11 cellular contexts compared by ENCODE assay signal in the genomic region with DNA sequence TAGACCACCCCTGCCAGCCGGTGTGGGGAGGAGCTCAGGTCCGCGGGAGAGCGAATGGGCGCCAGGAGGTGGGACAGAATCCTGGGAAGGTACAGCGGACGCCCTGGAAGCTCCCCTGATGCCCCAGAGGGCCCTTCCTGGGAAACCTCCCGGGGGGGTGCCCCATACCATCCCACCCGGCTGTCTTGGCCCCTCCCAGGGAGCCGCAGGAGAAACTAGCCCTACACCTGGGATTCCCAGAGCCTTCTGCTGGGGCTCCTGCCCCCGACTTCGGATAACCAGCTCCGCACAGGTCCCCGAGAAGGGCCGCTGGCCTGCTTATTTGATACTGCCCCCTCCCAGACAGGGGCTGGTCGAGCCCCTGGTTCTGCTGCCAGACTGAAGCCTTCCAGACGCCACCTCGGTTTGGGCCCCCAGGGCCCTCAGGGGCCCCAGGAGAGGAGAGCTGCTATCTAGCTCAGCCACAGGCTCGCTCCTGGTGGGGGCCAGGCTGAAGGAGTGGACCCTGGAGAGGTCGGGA. TPM values are rescaled to one million over a fixed set of nuclear protein-coding genes. Genes with fewer than 3 reads are reported as not detected.
DNase-seq lines count a peak whose midpoint lies in the region; ATAC-seq, FAIRE-seq and TF ChIP-seq lines count a peak whose summit lies in the region.
"Had no signal": no experiment of that assay in that cellular context is flagged by ENCODE, and none has a peak within 500 bp of the region (broad histone marks: within the 10 kb centered on the region; RNA-seq: fewer than 3 reads in every experiment).

No MANE protein-coding gene starts in this region.

- TF ChIP-seq RAD21 in H1 (IDR thresholded peaks at IDR 0.05 in 1 of 2, conservative IDR thresholded peaks at IDR 0.05 in 1 of 2; ENCODE audit: low read depth in 2 of 2, low read length in 2 of 2): no peak

- no peak overlapping the region for H3K23ac ChIP-seq in H1 (ENCODE audit: insufficient read length)
- H3K23ac ChIP-seq in trophoblast cell (ENCODE audit: low read length): no peak overlapping the region

- no peak overlapping the region for H4K8ac ChIP-seq in H1 (ENCODE audit: extremely low read depth, insufficient read depth, low read length)
- H4K8ac ChIP-seq in trophoblast cell (ENCODE audit: low read depth, low read length): no peak overlapping the region

- H4K20me1 ChIP-seq in H1 (replicated peaks in 1 of 2; ENCODE audit: control insufficient read depth in 1 of 2, insufficient read depth in 2 of 2, low read length in 2 of 2): peaks cover 6 to 8% of the 10 kb centered on the region in 2 experiments

- H3K23me2 ChIP-seq in H1 (ENCODE audit: low read depth, low read length): peaks cover 10% of the 10 kb centered on the region; the same call in 1 of the 2 replicates

- no peak overlapping the region for H3K27ac ChIP-seq in H1 (ENCODE audit: low read depth, low read length)
- no peak overlapping the region for H3K27ac ChIP-seq in trophoblast cell (ENCODE audit: low read depth, low read length)

- no peak overlapping the region; the same call in 1 of the 2 replicates for H2BK15ac ChIP-seq in H1 (ENCODE audit: low read length)

- no peak for TF ChIP-seq EP300 in H1 (IDR thresholded peaks at IDR 0.05; ENCODE audit: borderline replicate concordance in 1 of 2, low read depth in 2 of 2, low read length in 2 of 2)

- no peak overlapping the region for H3K56ac ChIP-seq in H1 (replicated peaks; ENCODE audit: insufficient read length, low read depth, low read length)

- DNase-seq in DMS79 (lab: John Stamatoyannopoulos, UW): peak; percentile 36
- DNase-seq in NCI-H2171 treated with DMSO at 0.1 percent for 48 hours (lab: John Stamatoyannopoulos, UW): peak; percentile 40
- DNase-seq in H1 (ENCODE audit: low read depth in 1 of 2, low spot score in 2 of 2): peak in 1 of 2 experiments; percentile 71
- no peak for DNase-seq in trophoblast cell
- DNase-seq in stimulated activated CD4-positive, alpha-beta T cell treated with anti-CD3 and anti-CD28 coated beads, Interleukin-15, amount 100 ng/mL, for 24 hours: no peak
- DNase-seq in activated effector memory CD4-positive, alpha-beta T cell treated with Interleukin-2 at 50 U/mL for 16 hours: no peak
- DNase-seq: aorta, IMR-90, NCI-H2029 treated with DMSO at 0.1 percent for 48 hours, RPMI8226 had no signal

- H2BK120ac ChIP-seq in H1 (replicated peaks; ENCODE audit: low read depth, low read length) (no peak overlapping the region), trophoblast cell (ENCODE audit: insufficient read depth, low read length, poor library complexity) (no peak overlapping the region)

- no peak for ATAC-seq in HG02852 (IDR thresholded peaks at IDR 0.05; ENCODE audit: unreplicated experiment)

- CTCF ChIA-PET in H1 (lab: Charles Lee; ENCODE audit: partially characterized antibody): interaction anchor here (0.9 to 11.6 kb wide), 19 partner anchors 8 to 133 kb away, joined by 3 to 181 read pairs (median 8); no protein-coding TSS in a partner anchor

- no peak for FAIRE-seq in H1 (lab: Jason Lieb, UNC)

- H3K79me1 ChIP-seq in H1 (ENCODE audit: low read depth, low read length) (no peaks in the 10 kb centered on the region), trophoblast cell (ENCODE audit: low read length) (peaks cover 5% of the 10 kb centered on the region)

- H3K14ac ChIP-seq in H1 (ENCODE audit: insufficient read length): no peak overlapping the region
- H3K14ac ChIP-seq in trophoblast cell (ENCODE audit: low read length): no peak overlapping the region

- no peak overlapping the region for H3K9ac ChIP-seq in H1 (replicated peaks in 1 of 4; ENCODE audit: extremely low read depth in 1 of 4, low read depth in 3 of 4, low read length in 3 of 4)
- no peak overlapping the region for H3K9ac ChIP-seq in trophoblast cell (ENCODE audit: low read length)

- H3K9me3 ChIP-seq in H1 (ENCODE audit: insufficient read depth in 2 of 2, low read depth in 1 of 2, low read length in 1 of 2) (peaks cover 0 to 8% of the 10 kb centered on the region in 2 experiments; a peak in 2 of 4 replicates), trophoblast cell (ENCODE audit: insufficient read depth, low read depth, low read length) (peaks cover 11% of the 10 kb centered on the region)

- H3K4me1 ChIP-seq in H1 (replicated peaks in 1 of 4; ENCODE audit: control insufficient read depth in 3 of 4, insufficient read depth in 4 of 4, low read length in 3 of 4) (peaks cover 3 to 33% (median 20%) of the 10 kb centered on the region in 4 experiments; a peak in 6 of 7 replicates), trophoblast cell (ENCODE audit: control insufficient read depth in 1 of 2, insufficient read depth in 2 of 2, low read length in 2 of 2) (peaks cover 33 to 37% of the 10 kb centered on the region in 2 experiments)

- H2BK12ac ChIP-seq in H1 (ENCODE audit: low read depth, low read length) (peak overlapping the region; percentile 50; the same call in 1 of the 2 replicates), trophoblast cell (ENCODE audit: low read length) (no peak overlapping the region)

- H3K4ac ChIP-seq in H1 (replicated peaks; ENCODE audit: insufficient read length, low read depth, low read length) (no peak overlapping the region), trophoblast cell (ENCODE audit: low read depth, low read length) (no peak overlapping the region)

- H3K18ac ChIP-seq in H1 (ENCODE audit: extremely low read depth, low read length) (no peak overlapping the region), trophoblast cell (ENCODE audit: low read length) (no peak overlapping the region)

- TF ChIP-seq CTCF in H1 (IDR thresholded peaks at IDR 0.05; ENCODE audit: control extremely low read depth in 1 of 3, insufficient read depth in 1 of 3, low read depth in 1 of 3, low read length in 3 of 3): no peak

- TF ChIP-seq POLR2A in H1 (IDR thresholded peaks at IDR 0.05; ENCODE audit: control extremely low read depth in 1 of 2, low read depth in 2 of 2, low read length in 2 of 2): no peak

- H3K4me2 ChIP-seq in H1 (ENCODE audit: insufficient read depth in 1 of 2, low read depth in 2 of 2, low read length in 2 of 2): peak overlapping the region; percentile 55 to 77; a peak in 3 of 4 replicates
- H3K4me2 ChIP-seq in trophoblast cell (ENCODE audit: low read length): peak overlapping the region; percentile 15

- H4K5ac ChIP-seq in H1 (ENCODE audit: insufficient read length, low read depth, low read length): no peak overlapping the region

- H3K4me3 ChIP-seq in H1 (ENCODE audit: extremely low read depth in 1 of 4, insufficient read depth in 2 of 4, low read depth in 3 of 4, low read length in 4 of 4) (peak overlapping the region in 1 of 4 experiments; percentile 60; a peak in 3 of 8 replicates), trophoblast cell (ENCODE audit: low read depth, low read length) (no peak overlapping the region)

- H2BK5ac ChIP-seq in H1 (ENCODE audit: low read depth, low read length) (no peak overlapping the region), trophoblast cell (ENCODE audit: low read depth, low read length, poor library complexity) (no peak overlapping the region)

- no peak overlapping the region for H4K91ac ChIP-seq in H1 (replicated peaks; ENCODE audit: insufficient read length, low read length)
- H4K91ac ChIP-seq in trophoblast cell (ENCODE audit: low read depth, low read length): no peak overlapping the region

- no peak overlapping the region for H4K12ac ChIP-seq in trophoblast cell (ENCODE audit: low read depth, low read length)

- no peaks in the 10 kb centered on the region for H3K79me2 ChIP-seq in H1 (ENCODE audit: control insufficient read depth in 1 of 2, insufficient read depth in 2 of 2, low read length in 2 of 2)
- peaks cover 4% of the 10 kb centered on the region for H3K79me2 ChIP-seq in trophoblast cell (ENCODE audit: control insufficient read depth, insufficient read depth, low read length, poor library complexity)

- no peak overlapping the region for H2AFZ ChIP-seq in H1 (ENCODE audit: low read length)
- H2AFZ ChIP-seq in trophoblast cell (ENCODE audit: insufficient read depth, low read length, poor library complexity): no peak overlapping the region

- H3K27me3 ChIP-seq in H1 (replicated peaks in 1 of 4; ENCODE audit: control insufficient read depth in 3 of 4, extremely low read depth in 1 of 4, insufficient read depth in 3 of 4, low read length in 3 of 4): peaks cover 63 to 78% (median 74%) of the 10 kb centered on the region in 4 experiments
- peaks cover 63% of the 10 kb centered on the region for H3K27me3 ChIP-seq in trophoblast cell (ENCODE audit: insufficient read depth, low read length)

- POLR2A ChIA-PET in H1 (lab: Charles Lee; ENCODE audit: partially characterized antibody): interaction anchor here (0.9 to 7.6 kb wide), 11 partner anchors 9 to 152 kb away, joined by 3 to 111 read pairs (median 4); a partner anchor contains a TSS

- H3K36me3 ChIP-seq in H1 (ENCODE audit: control insufficient read depth in 2 of 4, insufficient read depth in 4 of 4, low read length in 3 of 4) (peaks cover 0 to 16% (median 0%) of the 10 kb centered on the region in 4 experiments; a peak in 1 of 8 replicates), trophoblast cell (ENCODE audit: control insufficient read depth in 1 of 2, insufficient read depth in 2 of 2, low read length in 2 of 2) (no peaks in the 10 kb centered on the region)

- H2BK20ac ChIP-seq in H1 (ENCODE audit: low read length): no peak overlapping the region

- H2AK5ac ChIP-seq in H1 (ENCODE audit: low read depth, low read length) (no peak overlapping the region), trophoblast cell (ENCODE audit: low read length) (no peak overlapping the region)

- WGBS in H1 (ENCODE audit: extremely low coverage in 1 of 2, insufficient coverage in 1 of 2, insufficient read length in 1 of 2, insufficient replicate concordance in 2 of 2, low coverage in 1 of 2, low lambda C conversion rate in 2 of 2, missing lambda C conversion rate in 1 of 2), 2 experiments: 8% methylated on average over 14 of the region's 20 CpGs; no CpG with 5 or more reads in 1 of the 2 experiments
- WGBS in trophoblast cell (ENCODE audit: extremely low coverage, insufficient coverage, insufficient read length): no CpG with 5 or more reads among the region's 20 CpGs

RNA-seq across cellular contexts. Expression of a gene that starts 3.0 kb away (rescaled TPM):
- total RNA-seq in H1 (2021; fragmentation: NEBNext Ultra II Directional; extraction: Animal tissue kit (Norgen Biotek cat#: 25700)): 3.2 and 4.0 TPM in 2 replicates
- polyA plus RNA-seq in H1 (2011; rRNA removed): 1.8 and 3.6 TPM in 2 replicates
- polyA plus RNA-seq in H1 (2011; cell fraction: cytosol; rRNA removed): 3.5 TPM
- 5.3 TPM for polyA plus RNA-seq in H1 (2011; cell fraction: nucleus; rRNA removed)
- 0.79 to 2.9 TPM (median 2.4 TPM) in 4 replicates for polyA plus RNA-seq in H1 (2012, experiment 1 of 2)
- polyA plus RNA-seq in H1 (2012, experiment 2 of 2): 1.8 TPM
- polyA plus RNA-seq in H1 (2013, experiment 1 of 2): 2.0 TPM
- polyA plus RNA-seq in H1 (2013, experiment 2 of 2): 1.9 TPM
- 1.9 and 3.6 TPM in 2 replicates for polyA minus RNA-seq in H1 (2011; rRNA and poly(A)+ RNA removed)
- 13.8 TPM for polyA minus RNA-seq in H1 (2011; cell fraction: cytosol; rRNA and poly(A)+ RNA removed)
- polyA minus RNA-seq in H1 (2011; cell fraction: nucleus; rRNA and poly(A)+ RNA removed): 6.5 TPM
- 17.8 and 20.5 TPM in 2 replicates for polyA plus RNA-seq in trophoblast cell (2013)

RNA-seq across cellular contexts. Expression of a gene that starts 45.3 kb away (rescaled TPM):
- total RNA-seq in H1 (2021; fragmentation: NEBNext Ultra II Directional; extraction: Animal tissue kit (Norgen Biotek cat#: 25700)): 1.5 and 2.1 TPM in 2 replicates
- polyA plus RNA-seq in H1 (2011; rRNA removed): 0.09 and 0.31 TPM in 2 replicates
- 0.28 TPM for polyA plus RNA-seq in H1 (2011; cell fraction: cytosol; rRNA removed)
- polyA plus RNA-seq in H1 (2011; cell fraction: nucleus; rRNA removed): 0.33 TPM
- 0.50 to 1.6 TPM (median 1.2 TPM) in 4 replicates for polyA plus RNA-seq in H1 (2012, experiment 1 of 2)
- 1.0 TPM for polyA plus RNA-seq in H1 (2012, experiment 2 of 2)
- 0.30 TPM for polyA plus RNA-seq in H1 (2013, experiment 1 of 2)
- 0.55 TPM for polyA plus RNA-seq in H1 (2013, experiment 2 of 2)
- 0.13 TPM in 1 of 2 replicates, not detected in the other for polyA minus RNA-seq in H1 (2011; rRNA and poly(A)+ RNA removed)
- 0.29 TPM for polyA minus RNA-seq in H1 (2011; cell fraction: cytosol; rRNA and poly(A)+ RNA removed)
- polyA minus RNA-seq in H1 (2011; cell fraction: nucleus; rRNA and poly(A)+ RNA removed): 0.30 TPM
- 1.2 and 1.5 TPM in 2 replicates for polyA plus RNA-seq in trophoblast cell (2013)

Comparison
In these comparisons a context has a peak if more than half of its experiments do, and no peak if none do; other contexts are left out.
1. DNase-seq: peak in DMS79 (single experiment) and NCI-H2171 treated with DMSO at 0.1 percent for 48 hours (single experiment); none in trophoblast cell (0 of 2), stimulated activated CD4-positive, alpha-beta T cell treated with anti-CD3 and anti-CD28 coated beads, Interleukin-15, amount 100 ng/mL, for 24 hours (single experiment) and activated effector memory CD4-positive, alpha-beta T cell treated with Interleukin-2 at 50 U/mL for 16 hours (single experiment).